ENCODE assay signal across 10 cellular contexts in the genomic region with DNA sequence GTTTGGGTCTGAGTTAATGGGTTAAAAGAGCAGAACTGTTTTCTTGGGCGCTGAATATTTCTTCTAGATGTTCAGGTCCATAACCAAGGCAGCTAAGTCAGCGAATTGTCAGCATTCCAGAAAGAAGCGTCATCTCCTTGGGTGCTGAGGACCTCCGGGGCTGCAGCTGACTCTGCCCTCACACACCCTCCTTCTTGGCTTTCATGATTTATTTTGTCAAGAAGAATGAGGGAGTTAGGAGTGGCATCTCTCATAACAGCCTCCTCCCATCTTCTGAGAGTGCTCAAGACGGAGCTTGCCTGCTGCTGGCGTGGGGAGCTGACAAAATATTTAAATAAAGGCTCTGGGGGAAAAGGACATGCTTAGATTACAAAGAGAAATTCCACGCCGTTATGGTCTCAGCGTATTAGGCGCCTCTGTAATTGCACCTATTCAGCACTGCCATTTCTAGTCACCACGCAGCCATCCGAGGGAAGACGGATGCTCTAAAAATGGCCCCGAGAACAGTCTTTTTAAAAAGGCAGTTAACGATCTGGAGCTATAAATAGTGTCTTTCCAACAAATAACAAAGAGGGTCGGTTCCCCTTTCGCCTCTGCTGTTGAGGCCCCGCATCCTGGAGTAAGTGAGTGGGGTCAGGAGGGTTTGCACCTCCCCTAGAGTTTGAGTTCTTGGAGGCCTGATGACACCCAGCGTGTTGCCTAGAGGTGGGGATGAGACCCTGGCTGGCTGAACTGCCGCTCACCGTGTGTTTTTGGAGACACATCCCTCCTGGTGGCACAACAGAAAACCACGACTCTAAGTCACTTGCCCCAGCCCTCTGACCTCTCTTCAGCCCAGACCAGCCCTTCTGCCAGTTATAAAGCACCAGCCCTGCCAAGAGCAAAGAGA.
DNase-seq lines count a peak whose midpoint lies in the region; ATAC-seq, FAIRE-seq and TF ChIP-seq lines count a peak whose summit lies in the region.
"Had no signal": no experiment of that assay in that cellular context is flagged by ENCODE, and none has a peak within 500 bp of the region (broad histone marks: within the 10 kb centered on the region; RNA-seq: fewer than 3 reads in every experiment).

No MANE protein-coding gene starts in this region.

- peak; percentile 98 for FAIRE-seq in keratinocyte (lab: Jason Lieb, UNC)

- no peak overlapping the region for H3K9ac ChIP-seq in keratinocyte (ENCODE audit: control insufficient read depth, extremely low read depth, insufficient read depth, low read length)

- no peak for ATAC-seq in T-helper 17 cell
- no peak for ATAC-seq in HG03159 (IDR thresholded peaks at IDR 0.05; ENCODE audit: unreplicated experiment)
- ATAC-seq: activated T-cell treated with anti-CD3 and anti-CD28 coated beads, Interleukin-2, amount 50 U/mL, for 72 hours had no signal

- H3K27me3 ChIP-seq in keratinocyte (ENCODE audit: control insufficient read depth, extremely low read depth, insufficient read depth, low read length) (no peaks in the 10 kb centered on the region), sigmoid colon (no peaks in the 10 kb centered on the region)

- H3K4me3 ChIP-seq in keratinocyte (ENCODE audit: control insufficient read depth in 2 of 3, extremely low read depth in 1 of 3, insufficient read depth in 2 of 3, low read depth in 1 of 3, low read length in 3 of 3) (peak overlapping the region in 1 of 3 experiments; percentile 47), sigmoid colon (no peak overlapping the region)

- WGBS in sigmoid colon, 2 donors, result 52 to 84% methylated on average over 22 of the region's 22 CpGs

- H3K4me1 Mint-ChIP-seq in T-helper 17 cell, result peaks cover 11% of the 10 kb centered on the region

- intact Hi-C loops in sigmoid colon (cut with DNase I), result no loop called here

- TF ChIP-seq CTCF in keratinocyte (optimal IDR thresholded peaks at IDR 0.05 in 1 of 3, IDR thresholded peaks at IDR 0.05 in 1 of 3, conservative IDR thresholded peaks at IDR 0.05 in 1 of 3; ENCODE audit: extremely low read depth in 1 of 3, insufficient read depth in 2 of 3, low read length in 3 of 3) (no peak), sigmoid colon (IDR thresholded peaks at IDR 0.05) (no peak)

- H3K36me3 Mint-ChIP-seq in T-helper 17 cell (ENCODE audit: low read depth), result no peaks in the 10 kb centered on the region

- H3K4me3 Mint-ChIP-seq in T-helper 17 cell, result no peak overlapping the region
- H3K4me3 Mint-ChIP-seq: activated T-cell treated with anti-CD3 and anti-CD28 coated beads, Interleukin-2, amount 50 U/mL, for 72 hours had no signal

- peak overlapping the region; percentile 70 for H3K4me2 ChIP-seq in keratinocyte (ENCODE audit: control insufficient read depth, extremely low read depth, insufficient read depth, low read depth, low read length)

- no peak overlapping the region for H2AFZ ChIP-seq in keratinocyte (ENCODE audit: control insufficient read depth, low read length)

- no peak overlapping the region for H3K27ac ChIP-seq in keratinocyte (ENCODE audit: control insufficient read depth, insufficient read depth, low read length)
- peak overlapping the region in 1 of 4 donors; percentile 13 for H3K27ac ChIP-seq in sigmoid colon

- H3K27ac Mint-ChIP-seq in T-helper 17 cell, result peak overlapping the region; percentile 16
- H3K27ac Mint-ChIP-seq: activated T-cell treated with anti-CD3 and anti-CD28 coated beads, Interleukin-2, amount 50 U/mL, for 72 hours had no signal

- peak; percentile 94 for DNase-seq in A172 (ENCODE audit: low spot score)
- peak; percentile 94 for DNase-seq in HS-27A (ENCODE audit: low read depth)
- no peak for DNase-seq in T-helper 17 cell
- peak; percentile 73 for DNase-seq in keratinocyte (ENCODE audit: low read depth, low spot score)
- no peak for DNase-seq in AML-193 (lab: John Stamatoyannopoulos, UW)
- no peak for DNase-seq in sigmoid colon
- DNase-seq in DMS53 treated with DMSO at 0.1 percent for 48 hours (lab: John Stamatoyannopoulos, UW; ENCODE audit: unreplicated experiment), result no peak
- DNase-seq: activated T-cell treated with anti-CD3 and anti-CD28 coated beads, Interleukin-2, amount 50 U/mL, for 72 hours; NCI-H82 had no signal

- H3K9me1 ChIP-seq in keratinocyte (ENCODE audit: control insufficient read depth, extremely low read depth, insufficient read depth, low read length), result no peaks in the 10 kb centered on the region

- no peaks in the 10 kb centered on the region for H3K27me3 Mint-ChIP-seq in T-helper 17 cell

- H4K20me1 ChIP-seq in keratinocyte (ENCODE audit: control insufficient read depth, extremely low read depth, insufficient read depth, low read length), result no peaks in the 10 kb centered on the region

- no peak for TF ChIP-seq POLR2A in sigmoid colon (IDR thresholded peaks at IDR 0.05)

- no peaks in the 10 kb centered on the region for H3K79me2 ChIP-seq in keratinocyte (ENCODE audit: control insufficient read depth, insufficient read depth, low read length)

- H3K9me3 ChIP-seq in T-helper 17 cell (ENCODE audit: control insufficient read depth, low read length, poor library complexity, severe bottlenecking) (no peaks in the 10 kb centered on the region), keratinocyte (ENCODE audit: control insufficient read depth, low read depth, low read length) (no peaks in the 10 kb centered on the region), sigmoid colon (no peaks in the 10 kb centered on the region)

- peaks cover 15% of the 10 kb centered on the region for H3K4me1 ChIP-seq in keratinocyte (ENCODE audit: control insufficient read depth, extremely low read depth, insufficient read depth, low read length)
- peaks cover 0 to 28% (median 22%) of the 10 kb centered on the region in 4 donors for H3K4me1 ChIP-seq in sigmoid colon

- no peaks in the 10 kb centered on the region for H3K36me3 ChIP-seq in keratinocyte (ENCODE audit: control insufficient read depth in 2 of 2, extremely low read depth in 1 of 2, insufficient read depth in 2 of 2, low read length in 2 of 2)
- H3K36me3 ChIP-seq in sigmoid colon, result no peaks in the 10 kb centered on the region

- dilution Hi-C loops in keratinocyte (cut with MboI; ENCODE audit: extremely low pct_ligation_motif_present, low sequenced_read_pairs), result no loop called here

- TF ChIP-seq EP300 in sigmoid colon (IDR thresholded peaks at IDR 0.05), result no peak

Comparison
In these comparisons a context has a peak if more than half of its experiments do, and no peak if none do; other contexts are left out.
1. DNase-seq: peak in A172 (single experiment), HS-27A (single experiment) and keratinocyte (single experiment); none in T-helper 17 cell (0 of 3), AML-193 (0 of 2), sigmoid colon (single experiment) and DMS53 treated with DMSO at 0.1 percent for 48 hours (single experiment).